Comparison of ENCODE assay signal across 26 cellular contexts in genomic region chr9:130179508-130179907, GRCh38. TPM values are rescaled to one million over a fixed set of nuclear protein-coding genes. Genes with fewer than 3 reads are reported as not detected.
DNase-seq lines count a peak whose midpoint lies in the region; ATAC-seq and TF ChIP-seq lines count a peak whose summit lies in the region.
"Had no signal": no experiment of that assay in that cellular context is flagged by ENCODE, and none has a peak within 500 bp of the region (broad histone marks: within the 10 kb centered on the region; RNA-seq: fewer than 3 reads in every experiment).

No MANE protein-coding gene starts in this region.

- no peak for TF ChIP-seq POLR2A in esophagus muscularis mucosa (IDR thresholded peaks at IDR 0.05; ENCODE audit: low read depth)

- H3K36me3 ChIP-seq in SK-N-MC (ENCODE audit: insufficient read depth, low read length), result peaks cover 15% of the 10 kb centered on the region; the same call in 1 of the 2 replicates
- no peaks in the 10 kb centered on the region for H3K36me3 ChIP-seq in esophagus muscularis mucosa
- no peaks in the 10 kb centered on the region for H3K36me3 ChIP-seq in osteoblast (ENCODE audit: insufficient read depth, low read length)

- H3K27ac ChIP-seq in SK-N-MC (peak overlapping the region; percentile 51), esophagus muscularis mucosa (replicated peaks in 1 of 4) (peak overlapping the region; percentile 95 to 97 (median 96)), osteoblast (ENCODE audit: low read depth, low read length) (no peak overlapping the region)
- H3K27ac ChIP-seq: A549; BLaER1 treated with 17β-estradiol and CSF1 and Interleukin-3, amounts not matched to agents 10 nM and 100 nM had no signal

- no peak for DNase-seq in SK-N-MC (ENCODE audit: low read depth, low spot score)
- DNase-seq in esophagus muscularis mucosa (ENCODE audit: extremely low spot score), result no peak
- peak; percentile 87 for DNase-seq in osteoblast (ENCODE audit: insufficient read length, low spot score, missing footprints)
- no peak for DNase-seq in stimulated activated CD4-positive, alpha-beta T cell treated with anti-CD3 and anti-CD28 coated beads, Interleukin-2, amount 100 ng/mL, for 24 hours
- no peak for DNase-seq in OCI-M1 (lab: John Stamatoyannopoulos, UW)
- DNase-seq in HCEC 1CT, result no peak
- DNase-seq: AML-193; CD4-positive, alpha-beta memory T cell; COR-L47; DMS53; GOT3; Karpas-422; NCI-H1092; NCI-H1417 treated with DMSO at 0.1 percent for 48 hours; NCI-H1694 treated with DMSO at 0.1 percent for 48 hours; NCI-H2081; NCI-H226; NCI-H510A; NCI-H69; SIG-M5; SK-N-SH had no signal

- H3K27me3 ChIP-seq in esophagus muscularis mucosa (no peaks in the 10 kb centered on the region), osteoblast (ENCODE audit: insufficient read depth, low read length) (no peaks in the 10 kb centered on the region)
- H3K27me3 ChIP-seq: BLaER1 treated with 17β-estradiol and CSF1 and Interleukin-3, amounts not matched to agents 10 nM and 100 nM had no signal

- H3K9ac ChIP-seq in SK-N-MC (ENCODE audit: insufficient read length), result no peak overlapping the region
- H3K9ac ChIP-seq: BLaER1 treated with 17β-estradiol and CSF1 and Interleukin-3, amounts not matched to agents 10 nM and 100 nM; SK-N-SH had no signal

- H3K4me1 ChIP-seq in esophagus muscularis mucosa (peaks cover 10 to 93% (median 84%) of the 10 kb centered on the region in 4 donors), osteoblast (ENCODE audit: insufficient read depth, low read length) (peaks cover 22% of the 10 kb centered on the region)
- H3K4me1 ChIP-seq: HAP-1 had no signal

- H4K20me1 ChIP-seq in osteoblast (ENCODE audit: insufficient read depth, low read length), result peaks cover 74% of the 10 kb centered on the region

- intact Hi-C loops in esophagus muscularis mucosa (cut with DNase I), result no loop called here

- peaks cover 95% of the 10 kb centered on the region for H3K79me2 ChIP-seq in osteoblast (ENCODE audit: insufficient read depth, low read length)

- TF ChIP-seq EP300 in esophagus muscularis mucosa (IDR thresholded peaks at IDR 0.05), result no peak

- 73% methylated on average over 2 of the region's 2 CpGs for WGBS in esophagus muscularis mucosa

- H3K9me3 ChIP-seq in SK-N-MC (ENCODE audit: low read depth, low read length), result no peaks in the 10 kb centered on the region
- H3K9me3 ChIP-seq in esophagus muscularis mucosa, result no peaks in the 10 kb centered on the region
- H3K9me3 ChIP-seq in osteoblast (ENCODE audit: low read depth, low read length), result no peaks in the 10 kb centered on the region
- H3K9me3 ChIP-seq: A549; BLaER1 treated with 17β-estradiol and CSF1 and Interleukin-3, amounts not matched to agents 10 nM and 100 nM; HAP-1; SK-N-SH had no signal

- H3K4me3 ChIP-seq in SK-N-MC (no peak overlapping the region), esophagus muscularis mucosa (no peak overlapping the region), osteoblast (ENCODE audit: insufficient read depth, low read length) (no peak overlapping the region)
- H3K4me3 ChIP-seq: A549; BLaER1 treated with 17β-estradiol and CSF1 and Interleukin-3, amounts not matched to agents 10 nM and 100 nM; HAP-1 had no signal

- no peak for ATAC-seq in HG02610 (IDR thresholded peaks at IDR 0.05; ENCODE audit: unreplicated experiment)
- ATAC-seq: A549 had no signal

- TF ChIP-seq CTCF in esophagus muscularis mucosa (IDR thresholded peaks at IDR 0.05), result no peak
- no peak for TF ChIP-seq CTCF in osteoblast (IDR thresholded peaks at IDR 0.05; ENCODE audit: extremely low read depth, low read depth, low read length)

- H3K4me2 ChIP-seq in osteoblast (ENCODE audit: insufficient read depth, low read length), result no peak overlapping the region
- H3K4me2 ChIP-seq: A549; BLaER1 treated with 17β-estradiol and CSF1 and Interleukin-3, amounts not matched to agents 10 nM and 100 nM; SK-N-SH had no signal

- H2AFZ ChIP-seq in osteoblast (ENCODE audit: low read length), result no peak overlapping the region

RNA-seq across cellular contexts. Expression of gene NCS1, which starts 7.3 kb away (rescaled TPM):
- 100 to 1,000 TPM; 100 to 206 (median 122) TPM for total RNA-seq in esophagus muscularis mucosa
- total RNA-seq in osteoblast, result 43.0 and 49.9 TPM in 2 replicates
- total RNA-seq: OCI-LY7 had no signal
